In genomic region chr9:99863955-99864354, GRCh38 we compare ENCODE assay signal across 25 cellular contexts.
"Had no signal": no experiment of that assay in that cellular context is flagged by ENCODE, and none has a peak within 500 bp of the region (broad histone marks: within the 10 kb centered on the region; RNA-seq: fewer than 3 reads in every experiment).

No MANE protein-coding gene starts in this region.

- DNase-seq: colonic mucosa; cortex of kidney; effector CD8-positive, alpha-beta T cell; effector memory CD8-positive, alpha-beta T cell; endodermal cell; erythroblast; esophagus squamous epithelium; foreskin fibroblast; foreskin melanocyte; gastrocnemius medialis; glutamatergic neuron; head of caudate nucleus; heart right ventricle; hippocampal formation; left cardiac atrium; left lung; left ventricle myocardium superior; lower lobe of right lung; mesenchymal stem cell; midbrain had no signal

- H3K27ac ChIP-seq: colonic mucosa, epithelial cell of prostate, esophagus squamous epithelium, gastrocnemius medialis, heart right ventricle, left lung, lower lobe of right lung had no signal

- H3K9me3 ChIP-seq: colonic mucosa, esophagus squamous epithelium, gastrocnemius medialis, heart right ventricle, left lung, lower lobe of right lung had no signal

- ATAC-seq: effector memory CD8-positive, alpha-beta T cell; esophagus mucosa; gastrocnemius medialis; left cardiac atrium; left lung; left ventricle myocardium superior; lower lobe of right lung had no signal

- H3K27me3 ChIP-seq: colonic mucosa, esophagus squamous epithelium, gastrocnemius medialis, heart right ventricle, left lung had no signal

- H3K4me1 ChIP-seq: colonic mucosa, esophagus squamous epithelium, gastrocnemius medialis, left lung, lower lobe of right lung had no signal

- H3K4me3 ChIP-seq: colonic mucosa, esophagus squamous epithelium, gastrocnemius medialis, heart right ventricle, left lung, lower lobe of right lung had no signal

- FAIRE-seq: endometrium, islet of Langerhans, keratinocyte had no signal

- H3K36me3 ChIP-seq: colonic mucosa, esophagus squamous epithelium, left lung, lower lobe of right lung had no signal
